In genomic region chr17:75456417-75457046, GRCh38 we compare ENCODE assay signal across 1 cellular context.
TF ChIP-seq lines count a peak whose summit lies in the region.

Gene TMEM94, plus strand, starts transcription at chr17:75456635. Its CDS starts 15,271 bp downstream, at chr17:75471906.

TF ChIP-seq in HepG2, 621 proteins besides CTCF, POLR2A, EP300 and RAD21 (continued from another document and continues in another):
- TF ChIP-seq, protein P1, sequence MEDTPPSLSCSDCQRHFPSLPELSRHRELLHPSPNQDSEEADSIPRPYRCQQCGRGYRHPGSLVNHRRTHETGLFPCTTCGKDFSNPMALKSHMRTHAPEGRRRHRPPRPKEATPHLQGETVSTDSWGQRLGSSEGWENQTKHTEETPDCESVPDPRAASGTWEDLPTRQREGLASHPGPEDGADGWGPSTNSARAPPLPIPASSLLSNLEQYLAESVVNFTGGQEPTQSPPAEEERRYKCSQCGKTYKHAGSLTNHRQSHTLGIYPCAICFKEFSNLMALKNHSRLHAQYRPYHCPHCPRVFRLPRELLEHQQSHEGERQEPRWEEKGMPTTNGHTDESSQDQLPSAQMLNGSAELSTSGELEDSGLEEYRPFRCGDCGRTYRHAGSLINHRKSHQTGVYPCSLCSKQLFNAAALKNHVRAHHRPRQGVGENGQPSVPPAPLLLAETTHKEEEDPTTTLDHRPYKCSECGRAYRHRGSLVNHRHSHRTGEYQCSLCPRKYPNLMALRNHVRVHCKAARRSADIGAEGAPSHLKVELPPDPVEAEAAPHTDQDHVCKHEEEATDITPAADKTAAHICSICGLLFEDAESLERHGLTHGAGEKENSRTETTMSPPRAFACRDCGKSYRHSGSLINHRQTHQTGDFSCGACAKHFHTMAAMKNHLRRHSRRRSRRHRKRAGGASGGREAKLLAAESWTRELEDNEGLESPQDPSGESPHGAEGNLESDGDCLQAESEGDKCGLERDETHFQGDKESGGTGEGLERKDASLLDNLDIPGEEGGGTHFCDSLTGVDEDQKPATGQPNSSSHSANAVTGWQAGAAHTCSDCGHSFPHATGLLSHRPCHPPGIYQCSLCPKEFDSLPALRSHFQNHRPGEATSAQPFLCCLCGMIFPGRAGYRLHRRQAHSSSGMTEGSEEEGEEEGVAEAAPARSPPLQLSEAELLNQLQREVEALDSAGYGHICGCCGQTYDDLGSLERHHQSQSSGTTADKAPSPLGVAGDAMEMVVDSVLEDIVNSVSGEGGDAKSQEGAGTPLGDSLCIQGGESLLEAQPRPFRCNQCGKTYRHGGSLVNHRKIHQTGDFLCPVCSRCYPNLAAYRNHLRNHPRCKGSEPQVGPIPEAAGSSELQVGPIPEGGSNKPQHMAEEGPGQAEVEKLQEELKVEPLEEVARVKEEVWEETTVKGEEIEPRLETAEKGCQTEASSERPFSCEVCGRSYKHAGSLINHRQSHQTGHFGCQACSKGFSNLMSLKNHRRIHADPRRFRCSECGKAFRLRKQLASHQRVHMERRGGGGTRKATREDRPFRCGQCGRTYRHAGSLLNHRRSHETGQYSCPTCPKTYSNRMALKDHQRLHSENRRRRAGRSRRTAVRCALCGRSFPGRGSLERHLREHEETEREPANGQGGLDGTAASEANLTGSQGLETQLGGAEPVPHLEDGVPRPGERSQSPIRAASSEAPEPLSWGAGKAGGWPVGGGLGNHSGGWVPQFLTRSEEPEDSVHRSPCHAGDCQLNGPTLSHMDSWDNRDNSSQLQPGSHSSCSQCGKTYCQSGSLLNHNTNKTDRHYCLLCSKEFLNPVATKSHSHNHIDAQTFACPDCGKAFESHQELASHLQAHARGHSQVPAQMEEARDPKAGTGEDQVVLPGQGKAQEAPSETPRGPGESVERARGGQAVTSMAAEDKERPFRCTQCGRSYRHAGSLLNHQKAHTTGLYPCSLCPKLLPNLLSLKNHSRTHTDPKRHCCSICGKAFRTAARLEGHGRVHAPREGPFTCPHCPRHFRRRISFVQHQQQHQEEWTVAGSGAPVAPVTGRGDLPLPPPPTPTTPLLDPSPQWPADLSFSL (CRISPR knock-in tag; IDR thresholded peaks at IDR 0.05), result no peak
- TF ChIP-seq MAF1 (CRISPR knock-in tag; IDR thresholded peaks at IDR 0.05; ENCODE audit: borderline replicate concordance) (0 out of 2 replicates have a peak, but pooled peaks have one; percentile 58), XRCC5 (optimal IDR thresholded peaks at IDR 0.05; ENCODE audit: low read length) (peak; percentile 74), ZBTB42 (CRISPR knock-in tag; IDR thresholded peaks at IDR 0.05) (no peak), NONO (IDR thresholded peaks at IDR 0.05) (no peak), NONO (CRISPR knock-in tag; conservative IDR thresholded peaks at IDR 0.05) (0 out of 2 replicates have a peak, but pooled peaks have one; percentile 34), ZNF674 (CRISPR knock-in tag; IDR thresholded peaks at IDR 0.05; ENCODE audit: low read depth) (no peak), JARID2 (CRISPR knock-in tag; IDR thresholded peaks at IDR 0.05; ENCODE audit: insufficient replicate concordance) (no peak), HMGA1 (CRISPR knock-in tag; conservative IDR thresholded peaks at IDR 0.05) (no peak), GATAD2A (CRISPR knock-in tag; IDR thresholded peaks at IDR 0.05) (peak; percentile 43), SALL1 (CRISPR knock-in tag; IDR thresholded peaks at IDR 0.05) (peak; percentile 89), RCOR2 (CRISPR knock-in tag; IDR thresholded peaks at IDR 0.05) (0 out of 2 replicates have a peak, but pooled peaks have one; percentile 29), TRIM24 (CRISPR knock-in tag; IDR thresholded peaks at IDR 0.05) (no peak), GZF1 (CRISPR knock-in tag; IDR thresholded peaks at IDR 0.05) (no peak), PREB (CRISPR knock-in tag; IDR thresholded peaks at IDR 0.05) (no peak), ZBTB21 (CRISPR knock-in tag; IDR thresholded peaks at IDR 0.05) (no peak; the same call in 1 of the 2 replicates), GPBP1L1 (CRISPR knock-in tag; IDR thresholded peaks at IDR 0.05) (no peak), HNRNPUL1 (IDR thresholded peaks at IDR 0.05; ENCODE audit: low read depth, low read length) (no peak), TERF1 (CRISPR knock-in tag; IDR thresholded peaks at IDR 0.05) (no peak), ZNF331 (CRISPR knock-in tag; IDR thresholded peaks at IDR 0.05) (no peak), ZNF703 (CRISPR knock-in tag; IDR thresholded peaks at IDR 0.05; ENCODE audit: borderline replicate concordance) (no peak), ZNF776 (CRISPR knock-in tag; IDR thresholded peaks at IDR 0.05) (peak; percentile 62; the same call in 1 of the 2 replicates), PHF21A (CRISPR knock-in tag; IDR thresholded peaks at IDR 0.05) (0 out of 2 replicates have a peak, but pooled peaks have one; percentile 37), SAP130 (CRISPR knock-in tag; IDR thresholded peaks at IDR 0.05; ENCODE audit: low read depth) (peak; percentile 92), PTBP1 (IDR thresholded peaks at IDR 0.05; ENCODE audit: low read depth, low read length, poor library complexity, severe bottlenecking) (no peak), PAWR (CRISPR knock-in tag; IDR thresholded peaks at IDR 0.05; ENCODE audit: borderline replicate concordance) (no peak), FOXC1 (CRISPR knock-in tag; IDR thresholded peaks at IDR 0.05; ENCODE audit: borderline replicate concordance) (peak; percentile 69; the same call in 1 of the 2 replicates), ZNF567 (CRISPR knock-in tag; IDR thresholded peaks at IDR 0.05; ENCODE audit: borderline replicate concordance) (no peak), FLYWCH1 (CRISPR knock-in tag; IDR thresholded peaks at IDR 0.05) (no peak), HNF1A (IDR thresholded peaks at IDR 0.05; ENCODE audit: low read depth) (no peak; the same call in 1 of the 2 replicates), HNF1A (CRISPR knock-in tag; IDR thresholded peaks at IDR 0.05; ENCODE audit: borderline replicate concordance) (0 out of 2 replicates have a peak, but pooled peaks have one; percentile 53), MAFG (CRISPR knock-in tag; IDR thresholded peaks at IDR 0.05) (no peak), ZNF792 (CRISPR knock-in tag; IDR thresholded peaks at IDR 0.05) (0 out of 2 replicates have a peak, but pooled peaks have one; percentile 19), DDIT3 (CRISPR knock-in tag; IDR thresholded peaks at IDR 0.05) (0 out of 2 replicates have a peak, but pooled peaks have one; percentile 19), ATF7-NPFF (CRISPR knock-in tag; IDR thresholded peaks at IDR 0.05; ENCODE audit: low read depth) (peak; percentile 11; the same call in 1 of the 2 replicates), ZMAT3 (CRISPR knock-in tag; conservative IDR thresholded peaks at IDR 0.05) (peak; percentile 62; the same call in 1 of the 2 replicates), ZBTB43 (CRISPR knock-in tag; conservative IDR thresholded peaks at IDR 0.05) (peak; percentile 44; the same call in 1 of the 2 replicates), HOXA5 (CRISPR knock-in tag; IDR thresholded peaks at IDR 0.05) (peak; percentile 92), NFYB (CRISPR knock-in tag; IDR thresholded peaks at IDR 0.05) (peak; percentile 99)
- TF ChIP-seq, protein P2, sequence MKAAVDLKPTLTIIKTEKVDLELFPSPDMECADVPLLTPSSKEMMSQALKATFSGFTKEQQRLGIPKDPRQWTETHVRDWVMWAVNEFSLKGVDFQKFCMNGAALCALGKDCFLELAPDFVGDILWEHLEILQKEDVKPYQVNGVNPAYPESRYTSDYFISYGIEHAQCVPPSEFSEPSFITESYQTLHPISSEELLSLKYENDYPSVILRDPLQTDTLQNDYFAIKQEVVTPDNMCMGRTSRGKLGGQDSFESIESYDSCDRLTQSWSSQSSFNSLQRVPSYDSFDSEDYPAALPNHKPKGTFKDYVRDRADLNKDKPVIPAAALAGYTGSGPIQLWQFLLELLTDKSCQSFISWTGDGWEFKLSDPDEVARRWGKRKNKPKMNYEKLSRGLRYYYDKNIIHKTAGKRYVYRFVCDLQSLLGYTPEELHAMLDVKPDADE (CRISPR knock-in tag; IDR thresholded peaks at IDR 0.05), result no peak
- TF ChIP-seq, protein P3, sequence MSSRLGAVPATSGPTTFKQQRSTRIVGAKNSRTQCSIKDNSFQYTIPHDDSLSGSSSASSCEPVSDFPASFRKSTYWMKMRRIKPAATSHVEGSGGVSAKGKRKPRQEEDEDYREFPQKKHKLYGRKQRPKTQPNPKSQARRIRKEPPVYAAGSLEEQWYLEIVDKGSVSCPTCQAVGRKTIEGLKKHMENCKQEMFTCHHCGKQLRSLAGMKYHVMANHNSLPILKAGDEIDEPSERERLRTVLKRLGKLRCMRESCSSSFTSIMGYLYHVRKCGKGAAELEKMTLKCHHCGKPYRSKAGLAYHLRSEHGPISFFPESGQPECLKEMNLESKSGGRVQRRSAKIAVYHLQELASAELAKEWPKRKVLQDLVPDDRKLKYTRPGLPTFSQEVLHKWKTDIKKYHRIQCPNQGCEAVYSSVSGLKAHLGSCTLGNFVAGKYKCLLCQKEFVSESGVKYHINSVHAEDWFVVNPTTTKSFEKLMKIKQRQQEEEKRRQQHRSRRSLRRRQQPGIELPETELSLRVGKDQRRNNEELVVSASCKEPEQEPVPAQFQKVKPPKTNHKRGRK (CRISPR knock-in tag; IDR thresholded peaks at IDR 0.05), result no peak
- TF ChIP-seq, protein P4, sequence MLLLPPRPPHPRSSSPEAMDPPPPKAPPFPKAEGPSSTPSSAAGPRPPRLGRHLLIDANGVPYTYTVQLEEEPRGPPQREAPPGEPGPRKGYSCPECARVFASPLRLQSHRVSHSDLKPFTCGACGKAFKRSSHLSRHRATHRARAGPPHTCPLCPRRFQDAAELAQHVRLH (CRISPR knock-in tag; IDR thresholded peaks at IDR 0.05; ENCODE audit: borderline replicate concordance, low read depth), result peak; percentile 61; the same call in 1 of the 2 replicates
- TF ChIP-seq, protein P5, sequence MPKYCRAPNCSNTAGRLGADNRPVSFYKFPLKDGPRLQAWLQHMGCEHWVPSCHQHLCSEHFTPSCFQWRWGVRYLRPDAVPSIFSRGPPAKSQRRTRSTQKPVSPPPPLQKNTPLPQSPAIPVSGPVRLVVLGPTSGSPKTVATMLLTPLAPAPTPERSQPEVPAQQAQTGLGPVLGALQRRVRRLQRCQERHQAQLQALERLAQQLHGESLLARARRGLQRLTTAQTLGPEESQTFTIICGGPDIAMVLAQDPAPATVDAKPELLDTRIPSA (CRISPR knock-in tag; IDR thresholded peaks at IDR 0.05; ENCODE audit: borderline replicate concordance), result no peak; the same call in 1 of the 2 replicates
